Comparison of ENCODE assay signal across 12 cellular contexts in genomic region chr17:45384047-45384799, GRCh38. TPM values are rescaled to one million over a fixed set of nuclear protein-coding genes. Genes with fewer than 3 reads are reported as not detected.
DNase-seq lines count a peak whose midpoint lies in the region; ATAC-seq and TF ChIP-seq lines count a peak whose summit lies in the region.
"Had no signal": no experiment of that assay in that cellular context is flagged by ENCODE, and none has a peak within 500 bp of the region (broad histone marks: within the 10 kb centered on the region; RNA-seq: fewer than 3 reads in every experiment).

No MANE protein-coding gene starts in this region.

- H3K4me1 ChIP-seq in uterus: no peaks in the 10 kb centered on the region
- peaks cover 0 to 53% (median 22%) of the 10 kb centered on the region in 9 donors for H3K4me1 ChIP-seq in heart right ventricle

- H3K4me3 ChIP-seq in uterus (no peak overlapping the region), heart right ventricle (no peak overlapping the region)
- H3K4me3 ChIP-seq: Peyer's patch had no signal

- H3K4me1 Mint-ChIP-seq in IgD-negative memory B cell: peaks cover 7 to 8% (median 7%) of the 10 kb centered on the region in 3 donors
- H3K4me1 Mint-ChIP-seq in glutamatergic neuron (ENCODE audit: low read depth, unreplicated experiment): no peaks in the 10 kb centered on the region
- H3K4me1 Mint-ChIP-seq in activated T-helper 2 cell treated with anti-CD3 and anti-CD28 coated beads, Interferon-gamma antibody, Interleukin-2, Interleukin-4, amounts not matched to agents 10 μg/mL and 5 μg/mL and 100 μg/mL, durations not matched to agents 14 hours and 24 hours and 36 hours (ENCODE audit: low read depth): peaks cover 22% of the 10 kb centered on the region
- H3K4me1 Mint-ChIP-seq: immature natural killer cell had no signal

- H3K27me3 ChIP-seq in uterus (no peaks in the 10 kb centered on the region), heart right ventricle (no peaks in the 10 kb centered on the region)
- H3K27me3 ChIP-seq: Peyer's patch had no signal

- DNase-seq in DMS79 (lab: John Stamatoyannopoulos, UW) (peak; percentile 46), RPMI7951 (ENCODE audit: low read depth) (peak; percentile 76), glutamatergic neuron (no peak), uterus (no peak), pons (ENCODE audit: low spot score) (no peak), heart right ventricle (no peak)
- DNase-seq in activated T-helper 2 cell treated with anti-CD3 and anti-CD28 coated beads, Interferon-gamma antibody, Interleukin-2, Interleukin-4, amounts not matched to agents 10 μg/mL and 5 μg/mL and 100 μg/mL, durations not matched to agents 14 hours and 24 hours and 36 hours (ENCODE audit: low spot score): no peak
- DNase-seq: Calu3, immature natural killer cell, NCI-H187 treated with DMSO at 0.1 percent for 48 hours had no signal

- TF ChIP-seq POLR2A in uterus (IDR thresholded peaks at IDR 0.05): no peak

- no peak for ATAC-seq in heart right ventricle

- peaks cover 12% of the 10 kb centered on the region for H3K27me3 Mint-ChIP-seq in IgD-negative memory B cell
- H3K27me3 Mint-ChIP-seq in glutamatergic neuron (ENCODE audit: unreplicated experiment): peaks cover 12% of the 10 kb centered on the region
- no peaks in the 10 kb centered on the region for H3K27me3 Mint-ChIP-seq in activated T-helper 2 cell treated with anti-CD3 and anti-CD28 coated beads, Interferon-gamma antibody, Interleukin-2, Interleukin-4, amounts not matched to agents 10 μg/mL and 5 μg/mL and 100 μg/mL, durations not matched to agents 14 hours and 24 hours and 36 hours (ENCODE audit: low read depth)

- intact Hi-C loops in activated T-helper 2 cell treated with anti-CD3 and anti-CD28 coated beads, Interferon-gamma antibody, Interleukin-2, Interleukin-4, amounts not matched to agents 10 μg/mL and 5 μg/mL and 100 μg/mL, durations not matched to agents 14 hours and 24 hours and 36 hours (cut with micrococcal nuclease): loop anchor here (2.0 kb wide), 1 partner anchor 71 kb away; no protein-coding TSS in a partner anchor
- intact Hi-C loops in uterus (cut with DNase I; ENCODE audit: low total_unique reads): no loop called here
- intact Hi-C loops in heart right ventricle (cut with DNase I): loop anchor here in 5 of 10 donors (2.0 to 10.0 kb wide), 5 partner anchors 87 to 249 kb away; partner anchors contain the start of genes ACBD4 (in 1 of the 5) and PLCD3 (in 1 of the 5)

- 39 to 41% methylated on average over 7 of the region's 7 CpGs for WGBS in heart right ventricle, 2 donors

- H3K36me3 Mint-ChIP-seq in IgD-negative memory B cell: peaks cover 6% of the 10 kb centered on the region
- peaks cover 4% of the 10 kb centered on the region for H3K36me3 Mint-ChIP-seq in glutamatergic neuron (ENCODE audit: unreplicated experiment)
- H3K36me3 Mint-ChIP-seq in activated T-helper 2 cell treated with anti-CD3 and anti-CD28 coated beads, Interferon-gamma antibody, Interleukin-2, Interleukin-4, amounts not matched to agents 10 μg/mL and 5 μg/mL and 100 μg/mL, durations not matched to agents 14 hours and 24 hours and 36 hours (ENCODE audit: low read depth): no peaks in the 10 kb centered on the region
- H3K36me3 Mint-ChIP-seq: immature natural killer cell had no signal

- no peak overlapping the region for H3K27ac ChIP-seq in uterus
- H3K27ac ChIP-seq in heart right ventricle: peak overlapping the region in 2 of 10 donors; percentile 28 to 49
- H3K27ac ChIP-seq: Peyer's patch had no signal

- H3K4me3 Mint-ChIP-seq in IgD-negative memory B cell (no peak overlapping the region), glutamatergic neuron (ENCODE audit: unreplicated experiment) (no peak overlapping the region)
- H3K4me3 Mint-ChIP-seq in activated T-helper 2 cell treated with anti-CD3 and anti-CD28 coated beads, Interferon-gamma antibody, Interleukin-2, Interleukin-4, amounts not matched to agents 10 μg/mL and 5 μg/mL and 100 μg/mL, durations not matched to agents 14 hours and 24 hours and 36 hours (ENCODE audit: low read depth): no peak overlapping the region
- H3K4me3 Mint-ChIP-seq: immature natural killer cell had no signal

- H3K9me3 Mint-ChIP-seq in IgD-negative memory B cell (no peaks in the 10 kb centered on the region), glutamatergic neuron (ENCODE audit: unreplicated experiment) (no peaks in the 10 kb centered on the region)
- no peaks in the 10 kb centered on the region for H3K9me3 Mint-ChIP-seq in activated T-helper 2 cell treated with anti-CD3 and anti-CD28 coated beads, Interferon-gamma antibody, Interleukin-2, Interleukin-4, amounts not matched to agents 10 μg/mL and 5 μg/mL and 100 μg/mL, durations not matched to agents 14 hours and 24 hours and 36 hours
- H3K9me3 Mint-ChIP-seq: immature natural killer cell had no signal

- H3K9me3 ChIP-seq in uterus: no peaks in the 10 kb centered on the region
- H3K9me3 ChIP-seq in heart right ventricle: no peaks in the 10 kb centered on the region
- H3K9me3 ChIP-seq: Peyer's patch had no signal

- TF ChIP-seq CTCF in glutamatergic neuron (IDR thresholded peaks at IDR 0.05; ENCODE audit: partially characterized antibody, unreplicated experiment) (no peak), uterus (IDR thresholded peaks at IDR 0.05) (no peak), heart right ventricle (IDR thresholded peaks at IDR 0.05) (no peak)

- H3K36me3 ChIP-seq in uterus: no peaks in the 10 kb centered on the region
- H3K36me3 ChIP-seq in heart right ventricle: no peaks in the 10 kb centered on the region
- H3K36me3 ChIP-seq: Peyer's patch had no signal

- H3K27ac Mint-ChIP-seq in IgD-negative memory B cell (peak overlapping the region in 2 of 3 donors; percentile 23 to 83), glutamatergic neuron (ENCODE audit: unreplicated experiment) (peak overlapping the region; percentile 31)
- H3K27ac Mint-ChIP-seq in activated T-helper 2 cell treated with anti-CD3 and anti-CD28 coated beads, Interferon-gamma antibody, Interleukin-2, Interleukin-4, amounts not matched to agents 10 μg/mL and 5 μg/mL and 100 μg/mL, durations not matched to agents 14 hours and 24 hours and 36 hours: no peak overlapping the region

RNA-seq across cellular contexts. Expression of gene ARHGAP27, which starts 48.4 kb away (rescaled TPM):
- polyA plus RNA-seq in IgD-negative memory B cell: 65.3 TPM
- 0.29 and 0.72 TPM in 2 replicates for total RNA-seq in RPMI7951 (2014; rRNA removed; shearing (Covaris generic))
- 3.5 TPM for total RNA-seq in glutamatergic neuron (ENCODE audit: unreplicated experiment)
- 50.7 and 58.0 TPM in 2 replicates for total RNA-seq in activated T-helper 2 cell treated with anti-CD3 and anti-CD28 coated beads, Interferon-gamma antibody, Interleukin-2, Interleukin-4, amounts not matched to agents 10 μg/mL and 5 μg/mL and 100 μg/mL, durations not matched to agents 14 hours and 24 hours and 36 hours
- total RNA-seq in uterus: 10 to 100 TPM in 3 of 4 donors, 1 to 10 TPM in 1; 9.4 to 36.6 (median 16.0) TPM
- total RNA-seq in heart right ventricle: 10 to 100 TPM; 15.2 to 46.9 (median 25.3) TPM
- polyA plus RNA-seq in heart right ventricle: 10 to 100 TPM; 17.9 to 65.8 TPM

Comparison
In these comparisons a context has a peak if more than half of its experiments do, and no peak if none do; other contexts are left out.
1. DNase-seq: peak in DMS79 (single experiment) and RPMI7951 (single experiment); none in glutamatergic neuron (single experiment), activated T-helper 2 cell treated with anti-CD3 and anti-CD28 coated beads, Interferon-gamma antibody, Interleukin-2, Interleukin-4, amounts not matched to agents 10 μg/mL and 5 μg/mL and 100 μg/mL, durations not matched to agents 14 hours and 24 hours and 36 hours (single experiment), uterus (0 of 2), pons (single experiment) and heart right ventricle (0 of 2).